ENCODE assay signal across 1 cellular context in the genomic region with DNA sequence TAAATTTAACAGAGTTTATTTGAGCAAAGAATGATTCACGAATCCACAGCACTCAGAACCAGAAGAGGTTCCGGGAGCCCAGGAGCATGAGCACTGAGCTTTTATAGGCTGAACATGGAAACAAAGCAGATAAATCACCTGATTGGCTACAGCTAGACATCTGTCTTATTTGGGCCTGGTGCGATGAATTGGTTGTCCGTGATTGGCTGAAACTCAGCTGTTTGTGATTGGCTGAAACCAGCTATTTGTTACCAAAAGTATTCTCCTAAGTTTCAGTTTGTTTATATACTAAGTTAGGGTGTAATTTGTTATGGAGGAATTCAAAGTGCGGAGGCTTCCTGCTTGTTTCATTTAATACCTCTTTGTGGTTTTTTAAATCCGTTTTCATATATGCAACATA.
TF ChIP-seq lines count a peak whose summit lies in the region.

No MANE protein-coding gene starts in this region.

TF ChIP-seq in K562, 482 proteins besides CTCF, POLR2A, EP300 and RAD21:
- TF ChIP-seq KLF1 (tag; IDR thresholded peaks at IDR 0.05) (no peak), KLF16 (IDR thresholded peaks at IDR 0.05) (no peak), PPARD (CRISPR knock-in tag; IDR thresholded peaks at IDR 0.05) (no peak), RBM25 (IDR thresholded peaks at IDR 0.05; ENCODE audit: low read depth, low read length, severe bottlenecking) (peak; percentile 28), FOXK1 (CRISPR knock-in tag; IDR thresholded peaks at IDR 0.05; ENCODE audit: borderline replicate concordance) (no peak), HMG20A (CRISPR knock-in tag; conservative IDR thresholded peaks at IDR 0.05) (no peak), KDM5B (IDR thresholded peaks at IDR 0.05; ENCODE audit: insufficient replicate concordance, low read depth, low read length) (no peak), NFYB (IDR thresholded peaks at IDR 0.05; ENCODE audit: extremely low read depth, insufficient read length) (peak; percentile 58), ZNF253 (CRISPR knock-in tag; conservative IDR thresholded peaks at IDR 0.05) (no peak)
- TF ChIP-seq, protein P1, sequence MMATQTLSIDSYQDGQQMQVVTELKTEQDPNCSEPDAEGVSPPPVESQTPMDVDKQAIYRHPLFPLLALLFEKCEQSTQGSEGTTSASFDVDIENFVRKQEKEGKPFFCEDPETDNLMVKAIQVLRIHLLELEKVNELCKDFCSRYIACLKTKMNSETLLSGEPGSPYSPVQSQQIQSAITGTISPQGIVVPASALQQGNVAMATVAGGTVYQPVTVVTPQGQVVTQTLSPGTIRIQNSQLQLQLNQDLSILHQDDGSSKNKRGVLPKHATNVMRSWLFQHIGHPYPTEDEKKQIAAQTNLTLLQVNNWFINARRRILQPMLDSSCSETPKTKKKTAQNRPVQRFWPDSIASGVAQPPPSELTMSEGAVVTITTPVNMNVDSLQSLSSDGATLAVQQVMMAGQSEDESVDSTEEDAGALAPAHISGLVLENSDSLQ (IDR thresholded peaks at IDR 0.05): peak; percentile 46; the same call in 1 of the 2 replicates
- TF ChIP-seq, protein P2, sequence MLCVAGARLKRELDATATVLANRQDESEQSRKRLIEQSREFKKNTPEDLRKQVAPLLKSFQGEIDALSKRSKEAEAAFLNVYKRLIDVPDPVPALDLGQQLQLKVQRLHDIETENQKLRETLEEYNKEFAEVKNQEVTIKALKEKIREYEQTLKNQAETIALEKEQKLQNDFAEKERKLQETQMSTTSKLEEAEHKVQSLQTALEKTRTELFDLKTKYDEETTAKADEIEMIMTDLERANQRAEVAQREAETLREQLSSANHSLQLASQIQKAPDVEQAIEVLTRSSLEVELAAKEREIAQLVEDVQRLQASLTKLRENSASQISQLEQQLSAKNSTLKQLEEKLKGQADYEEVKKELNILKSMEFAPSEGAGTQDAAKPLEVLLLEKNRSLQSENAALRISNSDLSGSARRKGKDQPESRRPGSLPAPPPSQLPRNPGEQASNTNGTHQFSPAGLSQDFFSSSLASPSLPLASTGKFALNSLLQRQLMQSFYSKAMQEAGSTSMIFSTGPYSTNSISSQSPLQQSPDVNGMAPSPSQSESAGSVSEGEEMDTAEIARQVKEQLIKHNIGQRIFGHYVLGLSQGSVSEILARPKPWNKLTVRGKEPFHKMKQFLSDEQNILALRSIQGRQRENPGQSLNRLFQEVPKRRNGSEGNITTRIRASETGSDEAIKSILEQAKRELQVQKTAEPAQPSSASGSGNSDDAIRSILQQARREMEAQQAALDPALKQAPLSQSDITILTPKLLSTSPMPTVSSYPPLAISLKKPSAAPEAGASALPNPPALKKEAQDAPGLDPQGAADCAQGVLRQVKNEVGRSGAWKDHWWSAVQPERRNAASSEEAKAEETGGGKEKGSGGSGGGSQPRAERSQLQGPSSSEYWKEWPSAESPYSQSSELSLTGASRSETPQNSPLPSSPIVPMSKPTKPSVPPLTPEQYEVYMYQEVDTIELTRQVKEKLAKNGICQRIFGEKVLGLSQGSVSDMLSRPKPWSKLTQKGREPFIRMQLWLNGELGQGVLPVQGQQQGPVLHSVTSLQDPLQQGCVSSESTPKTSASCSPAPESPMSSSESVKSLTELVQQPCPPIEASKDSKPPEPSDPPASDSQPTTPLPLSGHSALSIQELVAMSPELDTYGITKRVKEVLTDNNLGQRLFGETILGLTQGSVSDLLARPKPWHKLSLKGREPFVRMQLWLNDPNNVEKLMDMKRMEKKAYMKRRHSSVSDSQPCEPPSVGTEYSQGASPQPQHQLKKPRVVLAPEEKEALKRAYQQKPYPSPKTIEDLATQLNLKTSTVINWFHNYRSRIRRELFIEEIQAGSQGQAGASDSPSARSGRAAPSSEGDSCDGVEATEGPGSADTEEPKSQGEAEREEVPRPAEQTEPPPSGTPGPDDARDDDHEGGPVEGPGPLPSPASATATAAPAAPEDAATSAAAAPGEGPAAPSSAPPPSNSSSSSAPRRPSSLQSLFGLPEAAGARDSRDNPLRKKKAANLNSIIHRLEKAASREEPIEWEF (CRISPR knock-in tag; IDR thresholded peaks at IDR 0.05): no peak
